ENCODE assay signal across 19 cellular contexts in the genomic region with DNA sequence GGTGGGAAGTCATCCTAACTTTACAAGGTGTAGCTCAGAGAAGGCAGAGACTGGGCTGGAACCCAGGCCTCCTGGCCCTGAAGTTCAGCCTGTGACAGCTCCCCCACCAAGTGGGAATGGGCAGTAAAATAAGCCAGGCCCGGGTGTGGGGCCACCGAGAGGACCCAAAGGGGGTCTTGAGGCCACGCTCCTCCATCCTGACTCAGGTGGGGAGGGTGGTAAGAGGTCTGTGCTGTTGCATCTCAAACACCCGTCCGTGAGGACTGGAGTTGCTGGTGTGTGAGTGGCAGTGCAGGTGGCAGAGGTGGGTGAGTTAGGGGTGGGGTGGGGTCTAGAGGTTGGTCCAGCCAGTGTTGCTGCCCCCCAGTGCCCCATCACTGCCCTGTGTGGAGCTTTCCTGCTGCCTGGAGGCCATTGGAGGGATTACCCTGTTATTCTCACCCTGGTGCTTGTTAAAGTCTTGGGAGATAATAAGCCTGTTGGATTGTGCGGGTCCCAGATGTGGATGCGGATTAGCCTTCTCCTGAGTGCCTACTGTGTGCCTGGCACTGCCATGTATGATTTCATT. TPM values are rescaled to one million over a fixed set of nuclear protein-coding genes. Genes with fewer than 3 reads are reported as not detected.
DNase-seq lines count a peak whose midpoint lies in the region; ATAC-seq, FAIRE-seq and TF ChIP-seq lines count a peak whose summit lies in the region.
"Had no signal": no experiment of that assay in that cellular context is flagged by ENCODE, and none has a peak within 500 bp of the region (broad histone marks: within the 10 kb centered on the region; RNA-seq: fewer than 3 reads in every experiment).

No MANE protein-coding gene starts in this region.

- peak in 1 of 2 experiments; percentile 68; a peak in 2 of 4 replicates for TF ChIP-seq RAD21 in K562 (CRISPR knock-in tag; conservative IDR thresholded peaks at IDR 0.05 in 1 of 2, IDR thresholded peaks at IDR 0.05 in 1 of 2)

- peaks cover 36% of the 10 kb centered on the region for H3K36me3 ChIP-seq in K562 (ENCODE audit: control insufficient read depth, insufficient read depth, low read length)
- peaks cover 0 to 51% of the 10 kb centered on the region in 2 donors for H3K36me3 ChIP-seq in gastroesophageal sphincter
- H3K36me3 ChIP-seq: colonic mucosa had no signal

- POLR2A ChIA-PET in K562 (lab: Yijun Ruan, JAX) = interaction anchor here (1.1 to 8.8 kb wide), 7 partner anchors 10 to 174 kb away, joined by 6 to 115 read pairs (median 8); a partner anchor contains a TSS

- DNase-seq in stimulated activated naive CD8-positive, alpha-beta T cell treated with anti-CD3 and anti-CD28 coated beads, Interleukin-15, amount 100 ng/mL, for 72 hours = no peak
- no peak for DNase-seq in stimulated activated naive CD8-positive, alpha-beta T cell treated with anti-CD3 and anti-CD28 coated beads, Interleukin-15, Interleukin-2, amounts not matched to agents 100 U/mL and 50 U/mL, for 24 hours
- DNase-seq in K562 (ENCODE audit: extremely low read depth in 1 of 4, low spot score in 3 of 4) (no peak), left lobe of liver (ENCODE audit: low spot score) (no peak), NCI-H69 (lab: John Stamatoyannopoulos, UW) (no peak), RCC 7860 (ENCODE audit: low spot score) (no peak)
- no peak for DNase-seq in T-helper 2 cell treated with Interferon-gamma antibody and Interleukin-4, amounts not matched to agents 5 μg/mL and 100 μg/mL, for 36 hours (ENCODE audit: low spot score)
- DNase-seq: activated CD8-positive, alpha-beta memory T cell treated with anti-CD3 and anti-CD28 coated beads, Interleukin-2, amount 50 U/mL, for 48 hours; colonic mucosa; gastrocnemius medialis; KBM-7; kidney glomerular epithelial cell; NCI-H1436 treated with DMSO at 0.1 percent for 48 hours; NCI-H524; SHP77; spleen had no signal

- H3K79me2 ChIP-seq in K562 (ENCODE audit: control insufficient read depth, insufficient read depth, low read length) = no peaks in the 10 kb centered on the region

- no TSS peak for BruUV-seq in K562 (replicated peaks; lab: Mats Ljungman, UMichigan)

- no peak overlapping the region for H3K27ac Mint-ChIP-seq in stimulated activated naive CD8-positive, alpha-beta T cell treated with anti-CD3 and anti-CD28 coated beads, Interleukin-15, amount 100 ng/mL, for 72 hours
- no peak overlapping the region for H3K27ac Mint-ChIP-seq in T-helper 2 cell treated with Interferon-gamma antibody and Interleukin-4, amounts not matched to agents 5 μg/mL and 100 μg/mL, for 36 hours
- H3K27ac Mint-ChIP-seq: activated naive CD4-positive, alpha-beta T cell treated with anti-CD3 and anti-CD28 coated beads, Interleukin-2, amount 50 U/mL, for 72 hours had no signal

- FAIRE-seq in K562 (lab: Jason Lieb, UNC) (no peak), RCC 7860 (lab: Jason Lieb, UNC) (no peak)

- H3K27me3 ChIP-seq in K562 (ENCODE audit: control insufficient read depth in 2 of 2, insufficient read depth in 2 of 2, low read length in 2 of 2) = no peaks in the 10 kb centered on the region
- H3K27me3 ChIP-seq in gastroesophageal sphincter = no peaks in the 10 kb centered on the region
- H3K27me3 ChIP-seq: BLaER1, colonic mucosa, gastrocnemius medialis, spleen had no signal

- H3K36me3 Mint-ChIP-seq in T-helper 2 cell treated with Interferon-gamma antibody and Interleukin-4, amounts not matched to agents 5 μg/mL and 100 μg/mL, for 36 hours (ENCODE audit: low read depth) = peaks cover 5% of the 10 kb centered on the region
- H3K36me3 Mint-ChIP-seq: activated naive CD4-positive, alpha-beta T cell treated with anti-CD3 and anti-CD28 coated beads, Interleukin-2, amount 50 U/mL, for 72 hours had no signal

- no peak for TF ChIP-seq EP300 in K562 (IDR thresholded peaks at IDR 0.05; ENCODE audit: low read length)
- no peak for TF ChIP-seq EP300 in gastroesophageal sphincter (IDR thresholded peaks at IDR 0.05)

- no peaks in the 10 kb centered on the region for H3K9me1 ChIP-seq in K562 (ENCODE audit: control insufficient read depth, insufficient read depth, low read length)

- H3K4me1 ChIP-seq in K562 (replicated peaks in 1 of 2; ENCODE audit: control insufficient read depth in 2 of 2, insufficient read depth in 2 of 2, low read length in 2 of 2) = peaks cover 10 to 12% of the 10 kb centered on the region in 2 experiments; a peak in 4 of 5 replicates
- H3K4me1 ChIP-seq in gastroesophageal sphincter = peaks cover 0 to 58% (median 0%) of the 10 kb centered on the region in 3 donors

- H2AFZ ChIP-seq in K562 (ENCODE audit: low read depth, low read length) = no peak overlapping the region

- WGBS in K562 (ENCODE audit: insufficient coverage, low coverage, missing lambda C conversion rate) = 59% methylated on average over 7 of the region's 7 CpGs
- 47% methylated on average over 3 of the region's 7 CpGs; no CpG with 5 or more reads in 1 of the 2 donors for WGBS in gastroesophageal sphincter (ENCODE audit: low coverage in 1 of 2), 2 donors

- no peak overlapping the region for H3K4me3 Mint-ChIP-seq in stimulated activated naive CD8-positive, alpha-beta T cell treated with anti-CD3 and anti-CD28 coated beads, Interleukin-15, amount 100 ng/mL, for 72 hours
- H3K4me3 Mint-ChIP-seq in T-helper 2 cell treated with Interferon-gamma antibody and Interleukin-4, amounts not matched to agents 5 μg/mL and 100 μg/mL, for 36 hours = no peak overlapping the region

- no peaks in the 10 kb centered on the region for H3K9me3 ChIP-seq in K562 (replicated peaks; ENCODE audit: control insufficient read depth, insufficient read depth, low read depth, low read length)
- no peaks in the 10 kb centered on the region for H3K9me3 ChIP-seq in gastroesophageal sphincter
- H3K9me3 ChIP-seq: BLaER1, colonic mucosa, gastrocnemius medialis, spleen had no signal

- TF ChIP-seq POLR2A in K562 (conservative IDR thresholded peaks at IDR 0.05) (no peak), gastroesophageal sphincter (IDR thresholded peaks at IDR 0.05) (no peak)

- peak; percentile 26 for ATAC-seq in stimulated activated naive CD8-positive, alpha-beta T cell treated with anti-CD3 and anti-CD28 coated beads, Interleukin-15, amount 100 ng/mL, for 72 hours
- ATAC-seq in stimulated activated naive CD8-positive, alpha-beta T cell treated with anti-CD3 and anti-CD28 coated beads, Interleukin-15, Interleukin-2, amounts not matched to agents 100 U/mL and 50 U/mL, for 24 hours = no peak
- ATAC-seq in K562 (peak; percentile 40), left lobe of liver (peak; percentile 11), gastroesophageal sphincter (no peak)
- ATAC-seq: gastrocnemius medialis had no signal

- intact Hi-C loops in K562 (cut with micrococcal nuclease) = no loop called here

- no peaks in the 10 kb centered on the region for H3K27me3 Mint-ChIP-seq in stimulated activated naive CD8-positive, alpha-beta T cell treated with anti-CD3 and anti-CD28 coated beads, Interleukin-15, amount 100 ng/mL, for 72 hours
- H3K27me3 Mint-ChIP-seq in T-helper 2 cell treated with Interferon-gamma antibody and Interleukin-4, amounts not matched to agents 5 μg/mL and 100 μg/mL, for 36 hours (ENCODE audit: low read depth) = peaks cover 16% of the 10 kb centered on the region

- H3K4me1 Mint-ChIP-seq in stimulated activated naive CD8-positive, alpha-beta T cell treated with anti-CD3 and anti-CD28 coated beads, Interleukin-15, amount 100 ng/mL, for 72 hours = peaks cover 7% of the 10 kb centered on the region
- peaks cover 3% of the 10 kb centered on the region for H3K4me1 Mint-ChIP-seq in T-helper 2 cell treated with Interferon-gamma antibody and Interleukin-4, amounts not matched to agents 5 μg/mL and 100 μg/mL, for 36 hours (ENCODE audit: low read depth)

- H3K9ac ChIP-seq in K562 (ENCODE audit: insufficient read depth in 1 of 2, low read depth in 2 of 2, low read length in 2 of 2) = no peak overlapping the region
- H3K9ac ChIP-seq: BLaER1 had no signal

- peak; percentile 18 to 56 (median 43); a peak in 4 of 6 replicates for TF ChIP-seq CTCF in K562 (IDR thresholded peaks at IDR 0.05 in 2 of 3, conservative IDR thresholded peaks at IDR 0.05 in 1 of 3; ENCODE audit: insufficient read depth in 2 of 3, low read depth in 1 of 3, low read length in 3 of 3)
- TF ChIP-seq CTCF in gastroesophageal sphincter (IDR thresholded peaks at IDR 0.05) = peak in 1 of 4 experiments; percentile 36

- H4K20me1 ChIP-seq in K562 (replicated peaks; ENCODE audit: control insufficient read depth, insufficient read depth, low read length) = no peaks in the 10 kb centered on the region
- H4K20me1 ChIP-seq: BLaER1 had no signal

- H3K4me3 ChIP-seq in K562 (no peak overlapping the region), gastroesophageal sphincter (no peak overlapping the region)
- H3K4me3 ChIP-seq: BLaER1, colonic mucosa, gastrocnemius medialis, spleen had no signal

- H3K4me2 ChIP-seq in K562 (ENCODE audit: insufficient read depth, low read length) = no peak overlapping the region
- H3K4me2 ChIP-seq: BLaER1 had no signal

- H3K27ac ChIP-seq in K562 (ENCODE audit: extremely low read depth, low read depth, low read length) (no peak overlapping the region), gastroesophageal sphincter (peak overlapping the region in 2 of 4 donors; percentile 23 to 42)
- H3K27ac ChIP-seq: BLaER1, colonic mucosa, gastrocnemius medialis had no signal

- H3K9me3 Mint-ChIP-seq in stimulated activated naive CD8-positive, alpha-beta T cell treated with anti-CD3 and anti-CD28 coated beads, Interleukin-15, amount 100 ng/mL, for 72 hours = no peaks in the 10 kb centered on the region
- H3K9me3 Mint-ChIP-seq in T-helper 2 cell treated with Interferon-gamma antibody and Interleukin-4, amounts not matched to agents 5 μg/mL and 100 μg/mL, for 36 hours = no peaks in the 10 kb centered on the region
- H3K9me3 Mint-ChIP-seq: activated naive CD4-positive, alpha-beta T cell treated with anti-CD3 and anti-CD28 coated beads, Interleukin-2, amount 50 U/mL, for 72 hours had no signal

- CTCF ChIA-PET in K562 (lab: Yijun Ruan, JAX; ENCODE audit: low intra/inter-chr PET ratio) = interaction anchor here (0.6 kb wide), 1 partner anchor 27 kb away, joined by 3 read pairs; no protein-coding TSS in a partner anchor

- in situ Hi-C loops in K562 (cut with MboI) = no loop called here

RNA-seq across cellular contexts. Expression of a gene that starts 12.7 kb away (rescaled TPM):
- total RNA-seq in K562 (2011; cell fraction: chromatin; rRNA removed; ENCODE audit: low replicate concordance) = 53.1 and 136 TPM in 2 replicates
- 186 and 237 TPM in 2 replicates for total RNA-seq in K562 (2011; cell fraction: nucleolus; rRNA removed)
- total RNA-seq in K562 (2011; cell fraction: nucleoplasm; rRNA removed) = 128 and 144 TPM in 2 replicates
- 67.9 and 85.8 TPM in 2 replicates for total RNA-seq in K562 (2014; rRNA removed)
- total RNA-seq in K562 (2014; rRNA removed; fragmentation: Illumina TruSeq; extraction: Trizol) = 30.3 and 44.1 TPM in 2 replicates
- 78.5 and 87.1 TPM in 2 replicates for total RNA-seq in K562 (2015; rRNA removed; fragmentation: Illumina TruSeq; extraction: Trizol)
- total RNA-seq in K562 (2021) = 106 and 115 TPM in 2 replicates
- 45.5 and 123 TPM in 2 replicates for polyA plus RNA-seq in K562 (2011; rRNA removed)
- polyA plus RNA-seq in K562 (2011; cell fraction: cytosol; rRNA removed) = 84.3 and 156 TPM in 2 replicates
- polyA plus RNA-seq in K562 (2011; cell fraction: nucleus; rRNA removed) = 79.5 and 81.7 TPM in 2 replicates
- polyA plus RNA-seq in K562 (2012) = 148 and 286 TPM in 2 replicates
- 95.0 and 102 TPM in 2 replicates for polyA plus RNA-seq in K562 (2014; fragmentation: Illumina TruSeq; extraction: Trizol)
- polyA plus RNA-seq in K562 (2014; fragmentation: Nextera tagmentation; extraction: Ambion mirVana) = 1 to 10 TPM; 2.8 to 6.8 TPM
- 67.8 and 77.9 TPM in 2 replicates for polyA plus RNA-seq in K562 (2014; rRNA removed)
- 24.5 and 38.2 TPM in 2 replicates for polyA minus RNA-seq in K562 (2011; rRNA and poly(A)+ RNA removed)
- polyA minus RNA-seq in K562 (2011; cell fraction: cytosol; rRNA and poly(A)+ RNA removed) = 53.3 and 105 TPM in 2 replicates
- 27.3 and 51.1 TPM in 2 replicates for polyA minus RNA-seq in K562 (2011; cell fraction: nucleus; rRNA and poly(A)+ RNA removed)
- 21.6 TPM for total RNA-seq in left lobe of liver
- total RNA-seq in gastroesophageal sphincter = 100 to 1,000 TPM; 127 to 284 (median 175) TPM

RNA-seq across cellular contexts. Expression of a gene that starts 49.0 kb away (rescaled TPM):
- 57.8 and 141 TPM in 2 replicates for total RNA-seq in K562 (2011; cell fraction: chromatin; rRNA removed; ENCODE audit: low replicate concordance)
- total RNA-seq in K562 (2011; cell fraction: nucleolus; rRNA removed) = 58.7 and 66.9 TPM in 2 replicates
- total RNA-seq in K562 (2011; cell fraction: nucleoplasm; rRNA removed) = 57.6 and 71.8 TPM in 2 replicates
- total RNA-seq in K562 (2014; rRNA removed) (9.8 and 14.2 TPM in 2 replicates), K562 (2014; rRNA removed; fragmentation: Illumina TruSeq; extraction: Trizol) (2.8 and 2.9 TPM in 2 replicates), K562 (2015; rRNA removed; fragmentation: Illumina TruSeq; extraction: Trizol) (6.1 and 6.5 TPM in 2 replicates), K562 (2021) (19.0 and 27.3 TPM in 2 replicates), left lobe of liver (9.1 TPM), gastroesophageal sphincter (1 to 10 TPM; 3.8 to 9.3 (median 6.4) TPM)
- polyA plus RNA-seq in K562 (2011; rRNA removed) (8.0 and 11.8 TPM in 2 replicates), K562 (2014; fragmentation: Illumina TruSeq; extraction: Trizol) (8.7 and 11.9 TPM in 2 replicates), K562 (2014; fragmentation: Nextera tagmentation; extraction: Ambion mirVana) (under 1 TPM; 0.32 to 0.41 TPM), K562 (2014; rRNA removed) (17.0 and 20.4 TPM in 2 replicates)
- polyA plus RNA-seq in K562 (2011; cell fraction: cytosol; rRNA removed) = 7.2 and 13.1 TPM in 2 replicates
- polyA plus RNA-seq in K562 (2011; cell fraction: nucleus; rRNA removed) = 47.6 and 80.4 TPM in 2 replicates
- 11.7 and 25.1 TPM in 2 replicates for polyA plus RNA-seq in K562 (2012)
- polyA minus RNA-seq in K562 (2011; rRNA and poly(A)+ RNA removed) = 4.6 and 5.0 TPM in 2 replicates
- polyA minus RNA-seq in K562 (2011; cell fraction: cytosol; rRNA and poly(A)+ RNA removed) = 7.2 and 15.1 TPM in 2 replicates
- polyA minus RNA-seq in K562 (2011; cell fraction: nucleus; rRNA and poly(A)+ RNA removed) = 18.5 and 19.8 TPM in 2 replicates

Comparison
In these comparisons a context has a peak if more than half of its experiments do, and no peak if none do; other contexts are left out.
1. ATAC-seq: peak in stimulated activated naive CD8-positive, alpha-beta T cell treated with anti-CD3 and anti-CD28 coated beads, Interleukin-15, amount 100 ng/mL, for 72 hours (single experiment), K562 (single experiment) and left lobe of liver (single experiment); none in stimulated activated naive CD8-positive, alpha-beta T cell treated with anti-CD3 and anti-CD28 coated beads, Interleukin-15, Interleukin-2, amounts not matched to agents 100 U/mL and 50 U/mL, for 24 hours (single experiment) and gastroesophageal sphincter (single experiment).